In the genomic region with DNA sequence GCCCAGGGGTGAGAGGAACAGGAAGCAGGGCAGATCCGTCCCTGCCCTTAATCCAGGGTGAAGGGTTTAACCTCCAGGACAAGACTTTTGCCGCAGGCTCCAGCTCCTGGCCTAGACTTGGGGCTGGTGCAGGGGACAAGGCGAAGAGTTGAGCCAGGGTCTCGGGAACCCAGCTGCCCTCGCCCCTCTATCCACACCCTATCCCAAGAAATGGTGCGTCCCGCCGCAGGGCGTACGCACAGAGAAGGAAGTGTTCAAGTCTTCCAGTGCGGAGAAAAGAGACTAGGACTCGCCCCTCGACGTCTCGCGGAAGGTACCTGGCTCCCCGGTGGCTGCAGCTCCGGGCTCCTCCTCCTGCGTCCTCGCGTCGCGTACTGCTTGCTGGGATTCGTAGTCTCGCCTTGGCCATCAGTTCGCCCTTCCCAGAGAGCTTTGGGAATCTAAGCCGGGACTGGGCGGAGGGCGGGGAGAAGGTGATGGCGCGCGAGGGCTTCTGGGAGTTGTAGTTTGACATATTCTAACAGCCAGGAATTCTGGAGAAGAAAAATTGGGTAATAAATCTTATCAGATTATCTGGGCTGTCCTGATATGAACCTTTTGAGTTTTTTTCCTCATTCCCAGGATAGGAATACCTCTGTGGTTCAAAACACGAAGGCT, we compare ENCODE assay signal across 8 cellular contexts. TPM values are rescaled to one million over a fixed set of nuclear protein-coding genes. Genes with fewer than 3 reads are reported as not detected.
A peak's percentile ranks its signal among the peaks of the same experiment; 100 is the strongest.
DNase-seq lines count a peak whose midpoint lies in the region; ATAC-seq and TF ChIP-seq lines count a peak whose summit lies in the region.

A gene with protein sequence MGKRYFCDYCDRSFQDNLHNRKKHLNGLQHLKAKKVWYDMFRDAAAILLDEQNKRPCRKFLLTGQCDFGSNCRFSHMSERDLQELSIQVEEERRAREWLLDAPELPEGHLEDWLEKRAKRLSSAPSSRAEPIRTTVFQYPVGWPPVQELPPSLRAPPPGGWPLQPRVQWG (minus strand): TSS at position 376 of the 657 bp plus-strand sequence. CDS start 18,463 bp downstream, outside the sequence.

- peak within 1 kb of the TSS; percentile 81 for H2AFZ ChIP-seq in OCI-LY7 (ENCODE audit: low read length)

- POLR2A ChIA-PET in OCI-LY7 (lab: Charles Lee), result interaction anchor here (0.6 to 0.8 kb wide), 2 partner anchors 236 to 607 kb away, joined by 3 to 4 read pairs; no protein-coding TSS in a partner anchor

- H4K20me1 ChIP-seq in OCI-LY7 (ENCODE audit: insufficient read depth, low read length), result no peaks in the 10 kb centered on the region

- CTCF ChIA-PET in Calu3 (lab: Charles Lee) (interaction anchor here (0.6 to 1.3 kb wide), 6 partner anchors 13 to 322 kb away, joined by 3 to 13 read pairs (median 4); no protein-coding TSS in a partner anchor), OCI-LY7 (lab: Charles Lee; ENCODE audit: unreplicated experiment) (interaction anchor here (0.9 kb wide), 1 partner anchor 9 kb away, joined by 3 read pairs; no protein-coding TSS in a partner anchor)

- no peaks in the 10 kb centered on the region for H3K9me3 ChIP-seq in OCI-LY7 (ENCODE audit: low read length)

- no TSS peak for BruUV-seq in Calu3 (replicated peaks; lab: Mats Ljungman, UMichigan)
- BruUV-seq in OCI-LY7 (replicated peaks; lab: Mats Ljungman, UMichigan), result no TSS peak

- H3K4me2 ChIP-seq in OCI-LY7 (ENCODE audit: low read length), result peak within 1 kb of the TSS; percentile 93

- H3K36me3 ChIP-seq in OCI-LY7 (ENCODE audit: insufficient read depth, low read length), result peaks cover 30% of the 10 kb centered on the region

- ATAC-seq in GM21515 (IDR thresholded peaks at IDR 0.05; ENCODE audit: unreplicated experiment), result peak; percentile 85

- H3K4me1 Mint-ChIP-seq in Calu3 (ENCODE audit: low read depth, unreplicated experiment), result peaks cover 32% of the 10 kb centered on the region
- H3K4me1 Mint-ChIP-seq in endothelial cell (ENCODE audit: unreplicated experiment), result peaks cover 24% of the 10 kb centered on the region
- H3K4me1 Mint-ChIP-seq in mesothelial cell of epicardium, result peaks cover 24% of the 10 kb centered on the region

- peak within 1 kb of the TSS; percentile 89 for H3K4me3 ChIP-seq in OCI-LY7 (ENCODE audit: low read depth, low read length, poor library complexity, severe bottlenecking)

- H3K36me3 Mint-ChIP-seq in Calu3 (ENCODE audit: insufficient read depth, unreplicated experiment), result peaks cover 51% of the 10 kb centered on the region
- H3K36me3 Mint-ChIP-seq in endothelial cell (ENCODE audit: low read depth, unreplicated experiment), result peaks cover 4% of the 10 kb centered on the region
- H3K36me3 Mint-ChIP-seq in mesothelial cell of epicardium, result peaks cover 15% of the 10 kb centered on the region

- H3K79me2 ChIP-seq in OCI-LY7 (ENCODE audit: insufficient read depth, low read depth, low read length), result peaks cover 23% of the 10 kb centered on the region

- H3K4me3 Mint-ChIP-seq in Calu3 (ENCODE audit: low read depth, unreplicated experiment) (peak within 1 kb of the TSS; percentile 98), endothelial cell (ENCODE audit: unreplicated experiment) (peak within 1 kb of the TSS; percentile 100), mesothelial cell of epicardium (peak within 1 kb of the TSS; percentile 100)

- TF ChIP-seq CTCF in Calu3 (IDR thresholded peaks at IDR 0.05; ENCODE audit: unreplicated experiment) (no peak), OCI-LY7 (conservative IDR thresholded peaks at IDR 0.05; ENCODE audit: low read length) (no peak), endothelial cell (IDR thresholded peaks at IDR 0.05; ENCODE audit: unreplicated experiment) (no peak), mesothelial cell of epicardium (IDR thresholded peaks at IDR 0.05; ENCODE audit: unreplicated experiment) (no peak)

- no peaks in the 10 kb centered on the region for H3K27me3 Mint-ChIP-seq in Calu3 (ENCODE audit: unreplicated experiment)
- peaks cover 4% of the 10 kb centered on the region for H3K27me3 Mint-ChIP-seq in endothelial cell (ENCODE audit: unreplicated experiment)
- no peaks in the 10 kb centered on the region for H3K27me3 Mint-ChIP-seq in mesothelial cell of epicardium (ENCODE audit: low read depth)

- intact Hi-C loops in Calu3 (cut with micrococcal nuclease; ENCODE audit: unreplicated experiment), result loop anchor here (5.0 kb wide), 1 partner anchor 64 kb away; no protein-coding TSS in a partner anchor
- intact Hi-C loops in OCI-LY7 (cut with micrococcal nuclease; ENCODE audit: unreplicated experiment), result loop anchor here (5.0 to 10.0 kb wide), 4 partner anchors 71 to 882 kb away; partner anchors contain the start of genes ASCC2, MTMR3 and ZNRF3

- DNase-seq in Calu3, result peak; percentile 96
- peak; percentile 93 for DNase-seq in HuH-7.5 (ENCODE audit: low spot score)
- peak; percentile 98 for DNase-seq in OCI-LY7 (ENCODE audit: low spot score)
- DNase-seq in activated T-cell treated with anti-CD3 and anti-CD28 coated beads for 1 hour (ENCODE audit: low read depth), result peak; percentile 84
- peak; percentile 86 for DNase-seq in endothelial cell (ENCODE audit: low spot score)
- DNase-seq in mesothelial cell of epicardium (ENCODE audit: low spot score in 2 of 2, unreplicated experiment in 2 of 2), result peak; percentile 89 to 91
- peak; percentile 86 to 89 for DNase-seq in stimulated activated CD8-positive, alpha-beta memory T cell treated with anti-CD3 and anti-CD28 coated beads, Interleukin-15, amount 100 ng/mL, for 48 hours (ENCODE audit: low read depth in 2 of 2)

- H3K27ac ChIP-seq in OCI-LY7 (ENCODE audit: low read depth, low read length, poor library complexity, severe bottlenecking), result peak within 1 kb of the TSS; percentile 52

- no peaks in the 10 kb centered on the region for H3K9me2 ChIP-seq in OCI-LY7 (ENCODE audit: insufficient read depth, low read length)

- H3K9me3 Mint-ChIP-seq in Calu3 (ENCODE audit: low read depth, unreplicated experiment) (no peaks in the 10 kb centered on the region), endothelial cell (ENCODE audit: unreplicated experiment) (no peaks in the 10 kb centered on the region), mesothelial cell of epicardium (no peaks in the 10 kb centered on the region)

- H3K4me1 ChIP-seq in OCI-LY7 (ENCODE audit: insufficient read depth, low read length, poor library complexity, severe bottlenecking), result peaks cover 22% of the 10 kb centered on the region

- H3K27ac Mint-ChIP-seq in Calu3 (ENCODE audit: unreplicated experiment) (peak within 1 kb of the TSS; percentile 94), endothelial cell (ENCODE audit: unreplicated experiment) (peak within 1 kb of the TSS; percentile 96), mesothelial cell of epicardium (peak within 1 kb of the TSS; percentile 99)

RNA-seq across cellular contexts. Expression of the gene that starts here (rescaled TPM):
- total RNA-seq in Calu3 (2022), result 20.5 and 21.0 TPM in 2 replicates
- 19.1 and 22.1 TPM in 2 replicates for total RNA-seq in OCI-LY7 (2014; rRNA removed; shearing (Covaris generic))
- 20.4 and 21.2 TPM in 2 replicates for total RNA-seq in OCI-LY7 (2022)
- total RNA-seq in endothelial cell (ENCODE audit: unreplicated experiment), result 20.2 TPM
- total RNA-seq in mesothelial cell of epicardium, result 16.5 to 18.8 TPM (median 17.1 TPM) in 3 replicates

Comparison
In these comparisons a context has a peak if more than half of its experiments do, and no peak if none do; other contexts are left out.
1. Peak in every context shown above with its lines: DNase-seq, ATAC-seq, H3K4me3 ChIP-seq and H3K27ac ChIP-seq.